Comparison of ENCODE assay signal across 8 cellular contexts in the genomic region with DNA sequence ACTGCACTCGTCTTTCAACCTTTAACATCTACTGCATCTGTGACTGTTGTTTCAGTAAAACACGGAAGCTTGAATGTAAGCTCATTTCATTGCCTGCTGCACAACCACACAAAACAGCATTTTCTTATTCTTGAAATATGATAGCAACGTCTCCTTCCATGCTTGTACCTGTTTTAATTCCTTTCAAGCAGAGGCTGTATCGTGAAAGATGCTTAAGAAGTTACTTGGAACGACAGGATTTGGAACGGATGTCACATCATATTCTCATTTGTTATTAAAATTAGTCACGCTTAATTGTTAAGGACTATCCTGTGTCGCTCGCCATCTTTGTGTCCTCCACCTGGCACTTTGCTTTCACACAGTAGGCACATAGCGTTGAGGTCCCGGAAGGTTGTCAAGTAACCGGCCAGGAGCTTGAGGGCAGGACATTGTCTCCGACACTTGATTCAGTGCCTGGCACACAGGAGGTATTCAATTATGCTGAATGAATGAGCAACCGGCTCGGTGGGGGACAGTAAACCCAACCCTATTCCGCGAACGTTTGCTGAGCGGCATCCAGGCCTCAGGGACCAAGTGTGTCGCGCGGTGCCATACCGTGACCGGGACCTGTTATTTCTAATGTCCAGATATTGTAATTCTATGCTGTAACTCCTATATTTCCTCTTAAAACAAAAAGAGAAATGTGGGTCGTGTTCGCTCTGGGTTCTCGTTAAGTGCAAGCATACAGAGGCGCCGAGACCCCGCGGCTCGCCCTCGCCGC. TPM values are rescaled to one million over a fixed set of nuclear protein-coding genes. Genes with fewer than 3 reads are reported as not detected.
DNase-seq lines count a peak whose midpoint lies in the region; ATAC-seq and TF ChIP-seq lines count a peak whose summit lies in the region.

No MANE protein-coding gene starts in this region.

- no peaks in the 10 kb centered on the region for H3K27me3 Mint-ChIP-seq in activated CD4-positive, alpha-beta memory T cell treated with anti-CD3 and anti-CD28 coated beads, Interleukin-2, amount 10 ng/mL, durations not matched to agents 7 days and 5 days

- H3K4me2 ChIP-seq in neural cell (ENCODE audit: low read length) = peak overlapping the region; percentile 61

- ATAC-seq in GM18505 (IDR thresholded peaks at IDR 0.05; ENCODE audit: unreplicated experiment) (peak; percentile 36), HG02970 (IDR thresholded peaks at IDR 0.05; ENCODE audit: low FRiP score, unreplicated experiment) (peak; percentile 35)

- no peak for TF ChIP-seq EP300 in neural cell (conservative IDR thresholded peaks at IDR 0.05; ENCODE audit: poor library complexity, severe bottlenecking)

- H3K4me3 ChIP-seq in neural cell (ENCODE audit: low read length) = peak overlapping the region; percentile 83

- peak overlapping the region; percentile 93 for H3K27ac Mint-ChIP-seq in activated CD4-positive, alpha-beta memory T cell treated with anti-CD3 and anti-CD28 coated beads, Interleukin-2, amount 10 ng/mL, durations not matched to agents 7 days and 5 days

- peak overlapping the region; percentile 88 for H3K27ac ChIP-seq in 22Rv1
- peak overlapping the region; percentile 91 for H3K27ac ChIP-seq in neural cell (ENCODE audit: low read length)

- no peak for TF ChIP-seq CTCF in 22Rv1 (IDR thresholded peaks at IDR 0.05)
- TF ChIP-seq CTCF in neural cell (IDR thresholded peaks at IDR 0.05; ENCODE audit: poor library complexity, severe bottlenecking) = no peak

- peak overlapping the region; percentile 91 for H3K4me3 Mint-ChIP-seq in activated CD4-positive, alpha-beta memory T cell treated with anti-CD3 and anti-CD28 coated beads, Interleukin-2, amount 10 ng/mL, durations not matched to agents 7 days and 5 days

- H2AFZ ChIP-seq in neural cell (ENCODE audit: low read depth, low read length) = peak overlapping the region; percentile 84

- H3K36me3 ChIP-seq in neural cell (ENCODE audit: insufficient read depth, low read length) = no peaks in the 10 kb centered on the region

- H4K20me1 ChIP-seq in neural cell (ENCODE audit: insufficient read depth) = no peaks in the 10 kb centered on the region

- H3K79me2 ChIP-seq in neural cell (replicated peaks; ENCODE audit: insufficient read depth, low read length) = peaks cover 38% of the 10 kb centered on the region

- peak; percentile 71 for TF ChIP-seq POLR2A in GM18505 (IDR thresholded peaks at IDR 0.05; ENCODE audit: borderline replicate concordance, extremely low read depth, insufficient read depth, insufficient read length)

- no peaks in the 10 kb centered on the region for H3K9me2 ChIP-seq in neural cell (ENCODE audit: insufficient read depth, low read length)

- DNase-seq in NCI-H2171 treated with DMSO at 0.1 percent for 48 hours (lab: John Stamatoyannopoulos, UW) (peak; percentile 89), fibroblast of peridontal ligament (ENCODE audit: extremely low read depth) (peak; percentile 23), H4 (ENCODE audit: low spot score) (no peak)
- no peak for DNase-seq in activated CD4-positive, alpha-beta memory T cell treated with anti-CD3 and anti-CD28 coated beads, Interleukin-2, amount 10 ng/mL, durations not matched to agents 7 days and 5 days

- CTCF ChIA-PET in activated CD4-positive, alpha-beta memory T cell treated with anti-CD3 and anti-CD28 coated beads, Interleukin-2, amount 10 ng/mL, durations not matched to agents 7 days and 5 days (lab: Charles Lee) = interaction anchor here (0.6 to 3.9 kb wide), 26 partner anchors 8 to 626 kb away, joined by 3 to 86 read pairs (median 6); partner anchors contain the start of genes HS2ST1, ODF2L and SELENOF

- no peaks in the 10 kb centered on the region for H3F3A ChIP-seq in neural cell (ENCODE audit: insufficient read depth, low read length, poor library complexity, severe bottlenecking)

- H3K36me3 Mint-ChIP-seq in activated CD4-positive, alpha-beta memory T cell treated with anti-CD3 and anti-CD28 coated beads, Interleukin-2, amount 10 ng/mL, durations not matched to agents 7 days and 5 days (ENCODE audit: low read depth) = peaks cover 16% of the 10 kb centered on the region

- peak overlapping the region; percentile 91 for H3K9ac ChIP-seq in neural cell (ENCODE audit: low read length)

- no peaks in the 10 kb centered on the region for H3K9me3 ChIP-seq in neural cell (ENCODE audit: low read length)

- TF ChIP-seq RAD21 in neural cell (conservative IDR thresholded peaks at IDR 0.05) = no peak

- no peaks in the 10 kb centered on the region for H3K27me3 ChIP-seq in neural cell (ENCODE audit: insufficient read depth, low read depth, low read length)

- peaks cover 40% of the 10 kb centered on the region for H3K4me1 Mint-ChIP-seq in activated CD4-positive, alpha-beta memory T cell treated with anti-CD3 and anti-CD28 coated beads, Interleukin-2, amount 10 ng/mL, durations not matched to agents 7 days and 5 days

- no peaks in the 10 kb centered on the region for H3K9me3 Mint-ChIP-seq in activated CD4-positive, alpha-beta memory T cell treated with anti-CD3 and anti-CD28 coated beads, Interleukin-2, amount 10 ng/mL, durations not matched to agents 7 days and 5 days

- POLR2A ChIA-PET in activated CD4-positive, alpha-beta memory T cell treated with anti-CD3 and anti-CD28 coated beads, Interleukin-2, amount 10 ng/mL, durations not matched to agents 7 days and 5 days (lab: Charles Lee) = interaction anchor here (0.6 to 6.0 kb wide), 32 partner anchors 9 to 1428 kb away, joined by 3 to 135 read pairs (median 6); partner anchors contain the start of genes BCL10, HS2ST1, LMO4 and ODF2L

TF ChIP-seq in neural cell, 6 proteins besides CTCF, POLR2A, EP300 and RAD21:
- no peak for TF ChIP-seq EZH2 (IDR thresholded peaks at IDR 0.05; ENCODE audit: borderline replicate concordance, insufficient read depth, low read length, poor library complexity, severe bottlenecking)
- no peak for TF ChIP-seq SMC3 (conservative IDR thresholded peaks at IDR 0.05; ENCODE audit: poor library complexity)
- TF ChIP-seq, protein P1, sequence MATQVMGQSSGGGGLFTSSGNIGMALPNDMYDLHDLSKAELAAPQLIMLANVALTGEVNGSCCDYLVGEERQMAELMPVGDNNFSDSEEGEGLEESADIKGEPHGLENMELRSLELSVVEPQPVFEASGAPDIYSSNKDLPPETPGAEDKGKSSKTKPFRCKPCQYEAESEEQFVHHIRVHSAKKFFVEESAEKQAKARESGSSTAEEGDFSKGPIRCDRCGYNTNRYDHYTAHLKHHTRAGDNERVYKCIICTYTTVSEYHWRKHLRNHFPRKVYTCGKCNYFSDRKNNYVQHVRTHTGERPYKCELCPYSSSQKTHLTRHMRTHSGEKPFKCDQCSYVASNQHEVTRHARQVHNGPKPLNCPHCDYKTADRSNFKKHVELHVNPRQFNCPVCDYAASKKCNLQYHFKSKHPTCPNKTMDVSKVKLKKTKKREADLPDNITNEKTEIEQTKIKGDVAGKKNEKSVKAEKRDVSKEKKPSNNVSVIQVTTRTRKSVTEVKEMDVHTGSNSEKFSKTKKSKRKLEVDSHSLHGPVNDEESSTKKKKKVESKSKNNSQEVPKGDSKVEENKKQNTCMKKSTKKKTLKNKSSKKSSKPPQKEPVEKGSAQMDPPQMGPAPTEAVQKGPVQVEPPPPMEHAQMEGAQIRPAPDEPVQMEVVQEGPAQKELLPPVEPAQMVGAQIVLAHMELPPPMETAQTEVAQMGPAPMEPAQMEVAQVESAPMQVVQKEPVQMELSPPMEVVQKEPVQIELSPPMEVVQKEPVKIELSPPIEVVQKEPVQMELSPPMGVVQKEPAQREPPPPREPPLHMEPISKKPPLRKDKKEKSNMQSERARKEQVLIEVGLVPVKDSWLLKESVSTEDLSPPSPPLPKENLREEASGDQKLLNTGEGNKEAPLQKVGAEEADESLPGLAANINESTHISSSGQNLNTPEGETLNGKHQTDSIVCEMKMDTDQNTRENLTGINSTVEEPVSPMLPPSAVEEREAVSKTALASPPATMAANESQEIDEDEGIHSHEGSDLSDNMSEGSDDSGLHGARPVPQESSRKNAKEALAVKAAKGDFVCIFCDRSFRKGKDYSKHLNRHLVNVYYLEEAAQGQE (IDR thresholded peaks at IDR 0.05; ENCODE audit: borderline replicate concordance) = no peak
- no peak for TF ChIP-seq POLR2AphosphoS5 (IDR thresholded peaks at IDR 0.05)
- no peak for TF ChIP-seq MXI1 (conservative IDR thresholded peaks at IDR 0.05; ENCODE audit: poor library complexity, severe bottlenecking)
- no peak for TF ChIP-seq TAF1 (IDR thresholded peaks at IDR 0.05; ENCODE audit: low read depth)

RNA-seq across cellular contexts. Expression of gene SH3GLB1, which starts 0.5 kb away (rescaled TPM):
- 10 to 100 TPM; 79.6 to 82.8 TPM for total RNA-seq in activated CD4-positive, alpha-beta memory T cell treated with anti-CD3 and anti-CD28 coated beads, Interleukin-2, amount 10 ng/mL, durations not matched to agents 7 days and 5 days
- 57.2 and 67.3 TPM in 2 replicates for polyA plus RNA-seq in neural cell
- polyA minus RNA-seq in neural cell = 138 and 167 TPM in 2 replicates
- 7.4 and 13.5 TPM in 2 replicates for total RNA-seq in H4 (2014; rRNA removed; shearing (Covaris generic))

Comparison
In these comparisons a context has a peak if more than half of its experiments do, and no peak if none do; other contexts are left out.
1. DNase-seq: peak in NCI-H2171 treated with DMSO at 0.1 percent for 48 hours (single experiment) and fibroblast of peridontal ligament (single experiment); none in activated CD4-positive, alpha-beta memory T cell treated with anti-CD3 and anti-CD28 coated beads, Interleukin-2, amount 10 ng/mL, durations not matched to agents 7 days and 5 days (single experiment) and H4 (single experiment).